In the genomic region with DNA sequence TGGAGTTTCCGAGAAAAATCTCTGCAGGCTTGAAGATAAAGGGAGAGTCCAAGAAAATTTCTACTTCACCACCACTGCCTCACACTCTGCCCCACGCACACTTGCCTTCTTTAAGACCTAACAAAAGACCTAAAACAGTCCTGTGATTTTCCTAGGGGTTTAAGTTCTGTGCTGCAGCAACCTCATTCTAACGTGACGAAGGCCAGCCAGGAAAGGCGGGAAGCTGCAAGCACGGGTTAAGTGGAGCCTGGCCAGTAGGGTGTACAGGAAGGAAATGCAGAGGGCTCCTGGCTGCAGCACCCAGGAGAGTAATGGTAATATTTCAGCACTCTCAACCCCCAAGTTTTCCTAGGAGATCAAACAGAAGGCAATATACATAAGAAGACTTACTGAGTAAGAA, we compare ENCODE assay signal across 8 cellular contexts. TPM values are rescaled to one million over a fixed set of nuclear protein-coding genes. Genes with fewer than 3 reads are reported as not detected.
A peak's percentile ranks its signal among the peaks of the same experiment; 100 is the strongest.
DNase-seq lines count a peak whose midpoint lies in the region; ATAC-seq, FAIRE-seq and TF ChIP-seq lines count a peak whose summit lies in the region.

No MANE protein-coding gene starts in this region.

- no peaks in the 10 kb centered on the region for H3K27me3 ChIP-seq in keratinocyte (ENCODE audit: control insufficient read depth, extremely low read depth, insufficient read depth, low read length)

- dilution Hi-C loops in keratinocyte (cut with MboI; ENCODE audit: extremely low pct_ligation_motif_present, low sequenced_read_pairs): no loop called here

- peak overlapping the region; percentile 96 for H2AFZ ChIP-seq in keratinocyte (ENCODE audit: control insufficient read depth, low read length)

- peak overlapping the region; percentile 96 for H3K4me2 ChIP-seq in keratinocyte (ENCODE audit: control insufficient read depth, extremely low read depth, insufficient read depth, low read depth, low read length)

- peak; percentile 30 for DNase-seq in NCI-H82 (lab: John Stamatoyannopoulos, UW)
- no peak for DNase-seq in NCI-H82 treated with DMSO at 0.1 percent for 48 hours (lab: John Stamatoyannopoulos, UW; ENCODE audit: unreplicated experiment)
- peak; percentile 44 for DNase-seq in astrocyte of the hippocampus (ENCODE audit: low read depth, low spot score)
- DNase-seq in keratinocyte (ENCODE audit: low read depth, low spot score): no peak
- DNase-seq in smooth muscle cell of the brain vasculature (ENCODE audit: low read depth, low spot score): peak; percentile 17
- no peak for DNase-seq in NCI-H187 treated with DMSO at 0.1 percent for 48 hours (lab: John Stamatoyannopoulos, UW)

- no peaks in the 10 kb centered on the region for H3K36me3 ChIP-seq in keratinocyte (ENCODE audit: control insufficient read depth in 2 of 2, extremely low read depth in 1 of 2, insufficient read depth in 2 of 2, low read length in 2 of 2)

- H3K9ac ChIP-seq in keratinocyte (ENCODE audit: control insufficient read depth, extremely low read depth, insufficient read depth, low read length): no peak overlapping the region

- no peaks in the 10 kb centered on the region for H3K9me1 ChIP-seq in keratinocyte (ENCODE audit: control insufficient read depth, extremely low read depth, insufficient read depth, low read length)

- H3K9me3 ChIP-seq in keratinocyte (ENCODE audit: control insufficient read depth, low read depth, low read length): no peaks in the 10 kb centered on the region

- H3K4me3 ChIP-seq in keratinocyte (ENCODE audit: control insufficient read depth in 2 of 3, extremely low read depth in 1 of 3, insufficient read depth in 2 of 3, low read depth in 1 of 3, low read length in 3 of 3): peak overlapping the region in 2 of 3 experiments; percentile 24 to 45

- no peak overlapping the region for H3K27ac ChIP-seq in keratinocyte (ENCODE audit: control insufficient read depth, insufficient read depth, low read length)

- peaks cover 19% of the 10 kb centered on the region for H3K4me1 ChIP-seq in keratinocyte (ENCODE audit: control insufficient read depth, extremely low read depth, insufficient read depth, low read length)

- no peak for ATAC-seq in GM18909 (IDR thresholded peaks at IDR 0.05; ENCODE audit: poor library complexity, unreplicated experiment)
- ATAC-seq in HG02610 (IDR thresholded peaks at IDR 0.05; ENCODE audit: unreplicated experiment): no peak

- TF ChIP-seq CTCF in keratinocyte (optimal IDR thresholded peaks at IDR 0.05 in 1 of 3, IDR thresholded peaks at IDR 0.05 in 1 of 3, conservative IDR thresholded peaks at IDR 0.05 in 1 of 3; ENCODE audit: extremely low read depth in 1 of 3, insufficient read depth in 2 of 3, low read length in 3 of 3): no peak

- no peaks in the 10 kb centered on the region for H4K20me1 ChIP-seq in keratinocyte (ENCODE audit: control insufficient read depth, extremely low read depth, insufficient read depth, low read length)

- no peak for FAIRE-seq in keratinocyte (lab: Jason Lieb, UNC)

- H3K79me2 ChIP-seq in keratinocyte (ENCODE audit: control insufficient read depth, insufficient read depth, low read length): no peaks in the 10 kb centered on the region

RNA-seq across cellular contexts. Expression of a gene that starts 1.5 kb away (rescaled TPM):
- 0.77 to 2.4 TPM (median 1.7 TPM) in 3 replicates for polyA plus RNA-seq in keratinocyte
- 1.3 TPM for polyA plus RNA-seq in keratinocyte (2011; ENCODE audit: low read depth)
- 1.2 and 2.1 TPM in 2 replicates for polyA plus RNA-seq in keratinocyte (2011; cell fraction: cytosol; rRNA removed)
- polyA plus RNA-seq in keratinocyte (2011; cell fraction: nucleus; rRNA removed): 1.8 TPM in 2 replicates
- 0.58 and 2.8 TPM in 2 replicates for polyA plus RNA-seq in keratinocyte (2012; ENCODE audit: low replicate concordance)
- polyA minus RNA-seq in keratinocyte: 1.2 to 3.8 TPM (median 2.2 TPM) in 3 replicates
- 1.3 TPM for polyA minus RNA-seq in keratinocyte (2011; cell fraction: cytosol; rRNA and poly(A)+ RNA removed)
- 1.7 and 3.8 TPM in 2 replicates for polyA minus RNA-seq in keratinocyte (2011; cell fraction: nucleus; rRNA and poly(A)+ RNA removed)

Comparison
In these comparisons a context has a peak if more than half of its experiments do, and no peak if none do; other contexts are left out.
1. DNase-seq: peak in NCI-H82 (single experiment), astrocyte of the hippocampus (single experiment) and smooth muscle cell of the brain vasculature (single experiment); none in NCI-H82 treated with DMSO at 0.1 percent for 48 hours (single experiment), keratinocyte (single experiment) and NCI-H187 treated with DMSO at 0.1 percent for 48 hours (single experiment).